In the genomic region with DNA sequence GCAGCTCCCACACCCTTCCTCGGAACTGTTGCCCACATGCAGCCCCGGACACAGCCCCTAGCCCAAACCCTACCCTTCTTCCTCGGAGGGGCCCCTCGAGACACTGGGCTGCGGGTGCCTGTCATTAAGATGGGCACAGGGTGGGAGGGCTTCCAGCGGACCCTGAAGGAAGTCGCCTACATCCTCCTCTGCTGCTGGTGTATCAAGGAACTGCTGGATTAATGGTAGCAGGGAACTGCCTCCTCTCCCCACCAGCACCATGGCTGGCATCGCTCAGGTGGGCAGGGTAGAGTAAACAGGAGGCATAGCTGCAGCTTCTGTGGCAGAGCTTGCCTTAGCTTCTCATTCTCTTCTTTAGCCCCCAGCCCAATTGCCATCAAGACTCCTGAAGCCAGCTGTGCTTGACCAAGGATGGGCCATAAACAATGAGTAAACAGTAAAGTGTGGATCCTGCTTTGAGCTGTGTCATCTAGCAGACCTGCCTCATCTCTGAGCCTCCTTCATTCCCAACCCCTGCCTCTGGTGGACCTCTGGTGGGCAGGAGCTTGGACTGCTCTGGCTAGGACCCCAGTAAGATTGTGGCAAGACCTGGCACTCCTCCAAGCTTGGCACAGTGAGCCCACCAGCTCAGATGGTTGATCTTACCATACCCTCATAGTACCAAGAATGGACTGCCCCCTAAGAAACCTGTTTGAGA, we compare ENCODE assay signal across 13 cellular contexts. TPM values are rescaled to one million over a fixed set of nuclear protein-coding genes. Genes with fewer than 3 reads are reported as not detected.
DNase-seq lines count a peak whose midpoint lies in the region; ATAC-seq and TF ChIP-seq lines count a peak whose summit lies in the region.
"Had no signal": no experiment of that assay in that cellular context is flagged by ENCODE, and none has a peak within 500 bp of the region (broad histone marks: within the 10 kb centered on the region; RNA-seq: fewer than 3 reads in every experiment).

A gene with protein sequence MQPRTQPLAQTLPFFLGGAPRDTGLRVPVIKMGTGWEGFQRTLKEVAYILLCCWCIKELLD (plus strand): TSS at position 15 of the 697 bp plus-strand sequence. CDS start 22 bp downstream, at position 37.

- peaks cover 24% of the 10 kb centered on the region for H3K4me1 Mint-ChIP-seq in activated CD4-positive, alpha-beta T cell treated with anti-CD3 and anti-CD28 coated beads, Interleukin-2, amount 10 ng/mL, durations not matched to agents 7 days and 5 days
- H3K4me1 Mint-ChIP-seq in activated CD4-positive, alpha-beta T cell treated with anti-CD3 and anti-CD28 coated beads, Interleukin-2, amount 10 ng/mL, durations not matched to agents 24 days and 14 days = peaks cover 26% of the 10 kb centered on the region

- H3K4me2 ChIP-seq in OCI-LY1 (ENCODE audit: low read length) (no peak within 1 kb of the TSS), smooth muscle cell (no peak within 1 kb of the TSS)

- H3K36me3 ChIP-seq in OCI-LY1 (ENCODE audit: insufficient read depth, low read length) (peaks cover 22% of the 10 kb centered on the region), smooth muscle cell (ENCODE audit: low read depth) (no peaks in the 10 kb centered on the region)

- H3K4me3 ChIP-seq in OCI-LY1 (ENCODE audit: low read depth, low read length, poor library complexity, severe bottlenecking) (no peak within 1 kb of the TSS), smooth muscle cell (no peak within 1 kb of the TSS)

- H3K9me3 Mint-ChIP-seq in activated CD4-positive, alpha-beta T cell treated with anti-CD3 and anti-CD28 coated beads, Interleukin-2, amount 10 ng/mL, durations not matched to agents 7 days and 5 days = no peaks in the 10 kb centered on the region
- H3K9me3 Mint-ChIP-seq in activated CD4-positive, alpha-beta T cell treated with anti-CD3 and anti-CD28 coated beads, Interleukin-2, amount 10 ng/mL, durations not matched to agents 24 days and 14 days = no peaks in the 10 kb centered on the region
- H3K9me3 Mint-ChIP-seq: T-cell had no signal

- POLR2A ChIA-PET in activated CD4-positive, alpha-beta T cell treated with anti-CD3 and anti-CD28 coated beads, Interleukin-2, amount 10 ng/mL, durations not matched to agents 7 days and 5 days (lab: Charles Lee) = interaction anchor here (1.2 kb wide), 1 partner anchor 20 kb away, joined by 6 read pairs; a partner anchor contains a TSS

- ATAC-seq in GM21723 (IDR thresholded peaks at IDR 0.05; ENCODE audit: unreplicated experiment) = no peak

- H3K4me1 ChIP-seq in OCI-LY1 (ENCODE audit: insufficient read depth, low read length, severe bottlenecking) = peaks cover 9% of the 10 kb centered on the region
- H3K4me1 ChIP-seq in smooth muscle cell (ENCODE audit: low read depth) = no peaks in the 10 kb centered on the region

- WGBS in smooth muscle cell (ENCODE audit: low lambda C conversion rate) = 85% methylated on average over 8 of the region's 8 CpGs

- no peaks in the 10 kb centered on the region for H3K27me3 ChIP-seq in OCI-LY1 (ENCODE audit: insufficient read depth, low read length)
- no peaks in the 10 kb centered on the region for H3K27me3 ChIP-seq in smooth muscle cell (ENCODE audit: low read depth)

- no peaks in the 10 kb centered on the region for H3K27me3 Mint-ChIP-seq in activated CD4-positive, alpha-beta T cell treated with anti-CD3 and anti-CD28 coated beads, Interleukin-2, amount 10 ng/mL, durations not matched to agents 7 days and 5 days
- no peaks in the 10 kb centered on the region for H3K27me3 Mint-ChIP-seq in activated CD4-positive, alpha-beta T cell treated with anti-CD3 and anti-CD28 coated beads, Interleukin-2, amount 10 ng/mL, durations not matched to agents 24 days and 14 days
- H3K27me3 Mint-ChIP-seq: T-cell had no signal

- DNase-seq in activated CD4-positive, alpha-beta T cell treated with anti-CD3 and anti-CD28 coated beads, Interleukin-2, amount 10 ng/mL, durations not matched to agents 7 days and 5 days = no peak
- no peak for DNase-seq in activated CD4-positive, alpha-beta T cell treated with anti-CD3 and anti-CD28 coated beads, Interleukin-2, amount 10 ng/mL, durations not matched to agents 24 days and 14 days
- DNase-seq in ecto neural progenitor cell (ENCODE audit: low spot score) (peak; percentile 19), smooth muscle cell (lab: John Stamatoyannopoulos, UW; ENCODE audit: unreplicated experiment) (no peak), AG08395 (ENCODE audit: low spot score) (no peak), NCI-H69 (lab: John Stamatoyannopoulos, UW) (no peak)
- DNase-seq: activated CD4-positive, alpha-beta T cell treated with anti-CD3 and anti-CD28 coated beads for 1 hour; activated T-cell treated with anti-CD3 and anti-CD28 coated beads for 4 hours; T-cell had no signal

- CTCF ChIA-PET in activated CD4-positive, alpha-beta T cell treated with anti-CD3 and anti-CD28 coated beads, Interleukin-2, amount 10 ng/mL, durations not matched to agents 7 days and 5 days (lab: Charles Lee) = interaction anchor here (0.7 to 13.0 kb wide), 9 partner anchors 9 to 434 kb away, joined by 3 to 184 read pairs (median 3); a partner anchor contains a TSS

- H3K9ac ChIP-seq in OCI-LY1 (ENCODE audit: low read length) = no peak within 1 kb of the TSS
- H3K9ac ChIP-seq in smooth muscle cell (ENCODE audit: low read depth) = no peak within 1 kb of the TSS

- peak within 1 kb of the TSS; percentile 66 for H3K27ac Mint-ChIP-seq in activated CD4-positive, alpha-beta T cell treated with anti-CD3 and anti-CD28 coated beads, Interleukin-2, amount 10 ng/mL, durations not matched to agents 7 days and 5 days
- H3K27ac Mint-ChIP-seq in activated CD4-positive, alpha-beta T cell treated with anti-CD3 and anti-CD28 coated beads, Interleukin-2, amount 10 ng/mL, durations not matched to agents 24 days and 14 days = no peak within 1 kb of the TSS

- H3K9me2 ChIP-seq in OCI-LY1 (ENCODE audit: low read depth, low read length) = no peaks in the 10 kb centered on the region

- no peaks in the 10 kb centered on the region for H4K20me1 ChIP-seq in OCI-LY1 (ENCODE audit: insufficient read depth, low read length)
- H4K20me1 ChIP-seq in smooth muscle cell (ENCODE audit: low read depth) = no peaks in the 10 kb centered on the region

- H3K79me2 ChIP-seq in OCI-LY1 (ENCODE audit: insufficient read depth, low read length) (no peaks in the 10 kb centered on the region), smooth muscle cell (ENCODE audit: low read depth) (peaks cover 5% of the 10 kb centered on the region)

- H3K9me3 ChIP-seq in OCI-LY1 (ENCODE audit: low read length) (no peaks in the 10 kb centered on the region), smooth muscle cell (replicated peaks; ENCODE audit: low read depth) (no peaks in the 10 kb centered on the region)

- intact Hi-C loops in activated CD4-positive, alpha-beta T cell treated with anti-CD3 and anti-CD28 coated beads, Interleukin-2, amount 10 ng/mL, durations not matched to agents 24 days and 14 days (cut with micrococcal nuclease) = no loop called here

- H3K27ac ChIP-seq in OCI-LY1 (ENCODE audit: low read depth, low read length, poor library complexity, severe bottlenecking) (peak within 1 kb of the TSS; percentile 43), smooth muscle cell (ENCODE audit: low read depth) (peak within 1 kb of the TSS; percentile 56)

- TF ChIP-seq CTCF in OCI-LY1 (IDR thresholded peaks at IDR 0.05; ENCODE audit: low read length) (no peak), smooth muscle cell (IDR thresholded peaks at IDR 0.05; ENCODE audit: borderline replicate concordance, insufficient read depth, poor library complexity, severe bottlenecking) (no peak)

- H3K4me3 Mint-ChIP-seq in activated CD4-positive, alpha-beta T cell treated with anti-CD3 and anti-CD28 coated beads, Interleukin-2, amount 10 ng/mL, durations not matched to agents 7 days and 5 days = no peak within 1 kb of the TSS
- H3K4me3 Mint-ChIP-seq in activated CD4-positive, alpha-beta T cell treated with anti-CD3 and anti-CD28 coated beads, Interleukin-2, amount 10 ng/mL, durations not matched to agents 24 days and 14 days = no peak within 1 kb of the TSS
- H3K4me3 Mint-ChIP-seq: T-cell had no signal

- H2AFZ ChIP-seq in OCI-LY1 (ENCODE audit: low read length) (no peak within 1 kb of the TSS), smooth muscle cell (ENCODE audit: low read depth) (no peak within 1 kb of the TSS)

- H3F3A ChIP-seq in OCI-LY1 (ENCODE audit: insufficient read depth, low read length) (no peaks in the 10 kb centered on the region), smooth muscle cell (ENCODE audit: low read depth) (no peaks in the 10 kb centered on the region)

- peaks cover 11% of the 10 kb centered on the region for H3K36me3 Mint-ChIP-seq in activated CD4-positive, alpha-beta T cell treated with anti-CD3 and anti-CD28 coated beads, Interleukin-2, amount 10 ng/mL, durations not matched to agents 7 days and 5 days (ENCODE audit: low read depth)
- H3K36me3 Mint-ChIP-seq in activated CD4-positive, alpha-beta T cell treated with anti-CD3 and anti-CD28 coated beads, Interleukin-2, amount 10 ng/mL, durations not matched to agents 24 days and 14 days (ENCODE audit: low read depth) = peaks cover 21% of the 10 kb centered on the region

RNA-seq across cellular contexts. Expression of the gene that starts here (rescaled TPM):
- 1 to 10 TPM in 1 of 2 experiments, under 1 TPM in 1; 0.85 to 1.0 TPM for total RNA-seq in activated CD4-positive, alpha-beta T cell treated with anti-CD3 and anti-CD28 coated beads, Interleukin-2, amount 10 ng/mL, durations not matched to agents 7 days and 5 days
- 0.79 and 1.4 TPM in 2 replicates for total RNA-seq in activated CD4-positive, alpha-beta T cell treated with anti-CD3 and anti-CD28 coated beads, Interleukin-2, amount 10 ng/mL, durations not matched to agents 24 days and 14 days
- not detected in 2 replicates for total RNA-seq in smooth muscle cell
- not detected in 2 replicates for polyA plus RNA-seq in smooth muscle cell
- total RNA-seq: skeletal muscle tissue had no signal
- polyA plus RNA-seq: neural cell had no signal
